ENCODE assay signal across 1 cellular context in the genomic region with DNA sequence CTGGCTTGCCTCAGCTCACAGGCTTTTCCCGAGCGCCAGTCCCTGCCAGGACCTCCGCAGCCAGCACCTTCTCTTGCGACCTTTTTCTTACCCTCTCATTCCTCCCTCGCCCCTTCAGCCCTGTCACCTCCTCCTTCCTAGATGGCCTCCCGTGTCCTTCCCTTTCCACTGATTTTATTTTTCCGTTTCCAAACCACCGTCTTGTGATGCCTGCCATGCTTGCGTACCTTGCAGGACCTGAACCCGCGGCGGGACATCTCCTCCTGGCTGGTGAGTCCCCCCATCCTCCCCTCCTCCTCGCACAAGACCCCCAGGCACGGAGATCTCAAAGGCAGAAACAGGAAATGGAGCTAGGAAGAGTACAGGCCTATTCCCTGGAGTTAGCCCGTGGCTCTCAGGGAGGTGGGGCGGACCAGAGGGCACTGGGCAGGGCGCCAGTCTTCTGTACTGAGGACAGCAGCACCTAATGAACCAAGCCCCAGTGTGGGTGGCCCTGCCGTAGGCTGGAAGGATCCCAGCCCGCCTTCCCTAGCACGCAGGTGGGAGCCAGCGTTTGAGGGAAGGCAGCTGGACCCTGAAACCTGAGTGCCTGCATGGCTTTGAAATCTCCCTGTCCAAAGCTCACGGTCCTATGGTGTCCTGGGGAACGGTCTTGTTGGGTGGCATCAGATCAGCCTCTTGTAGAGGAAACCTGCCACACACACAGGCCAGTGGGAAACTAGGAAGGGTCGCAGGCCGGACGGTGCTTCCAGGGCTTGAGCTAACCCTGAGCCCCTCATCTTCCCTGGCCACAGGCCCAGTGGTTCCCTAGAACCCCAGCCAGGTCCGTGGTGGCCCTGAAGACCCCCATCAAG.
TF ChIP-seq lines count a peak whose summit lies in the region.

No MANE protein-coding gene starts in this region.

TF ChIP-seq in HepG2, 621 proteins besides CTCF, POLR2A, EP300 and RAD21 (continued from another document and continues in another):
- TF ChIP-seq ZHX2 (IDR thresholded peaks at IDR 0.05; ENCODE audit: low read depth) = no peak
- no peak for TF ChIP-seq ZHX2 (CRISPR knock-in tag; IDR thresholded peaks at IDR 0.05; ENCODE audit: borderline replicate concordance)
- no peak for TF ChIP-seq ZKSCAN1 (IDR thresholded peaks at IDR 0.05; ENCODE audit: low read length)
- TF ChIP-seq XRCC5 (optimal IDR thresholded peaks at IDR 0.05; ENCODE audit: low read length) = peak; percentile 43
- TF ChIP-seq ZNF891 (CRISPR knock-in tag; IDR thresholded peaks at IDR 0.05) = peak; percentile 67
- peak; percentile 47; the same call in 1 of the 2 replicates for TF ChIP-seq ZNF605 (CRISPR knock-in tag; IDR thresholded peaks at IDR 0.05)
- no peak for TF ChIP-seq SP1 (IDR thresholded peaks at IDR 0.05)
- TF ChIP-seq SP1 (CRISPR knock-in tag; IDR thresholded peaks at IDR 0.05) = no peak
- no peak for TF ChIP-seq JUND (CRISPR knock-in tag; IDR thresholded peaks at IDR 0.05)
- no peak for TF ChIP-seq FOSL2 (CRISPR knock-in tag; IDR thresholded peaks at IDR 0.05)
- TF ChIP-seq ZMAT5 (CRISPR knock-in tag; IDR thresholded peaks at IDR 0.05; ENCODE audit: borderline replicate concordance, low read depth) = no peak
- TF ChIP-seq E2F1 (CRISPR knock-in tag; IDR thresholded peaks at IDR 0.05) = 0 out of 2 replicates have a peak, but pooled peaks have one; percentile 27
- no peak for TF ChIP-seq GMEB2 (CRISPR knock-in tag; IDR thresholded peaks at IDR 0.05; ENCODE audit: low read depth)
- no peak for TF ChIP-seq ONECUT2 (CRISPR knock-in tag; IDR thresholded peaks at IDR 0.05)
- TF ChIP-seq, protein P1, sequence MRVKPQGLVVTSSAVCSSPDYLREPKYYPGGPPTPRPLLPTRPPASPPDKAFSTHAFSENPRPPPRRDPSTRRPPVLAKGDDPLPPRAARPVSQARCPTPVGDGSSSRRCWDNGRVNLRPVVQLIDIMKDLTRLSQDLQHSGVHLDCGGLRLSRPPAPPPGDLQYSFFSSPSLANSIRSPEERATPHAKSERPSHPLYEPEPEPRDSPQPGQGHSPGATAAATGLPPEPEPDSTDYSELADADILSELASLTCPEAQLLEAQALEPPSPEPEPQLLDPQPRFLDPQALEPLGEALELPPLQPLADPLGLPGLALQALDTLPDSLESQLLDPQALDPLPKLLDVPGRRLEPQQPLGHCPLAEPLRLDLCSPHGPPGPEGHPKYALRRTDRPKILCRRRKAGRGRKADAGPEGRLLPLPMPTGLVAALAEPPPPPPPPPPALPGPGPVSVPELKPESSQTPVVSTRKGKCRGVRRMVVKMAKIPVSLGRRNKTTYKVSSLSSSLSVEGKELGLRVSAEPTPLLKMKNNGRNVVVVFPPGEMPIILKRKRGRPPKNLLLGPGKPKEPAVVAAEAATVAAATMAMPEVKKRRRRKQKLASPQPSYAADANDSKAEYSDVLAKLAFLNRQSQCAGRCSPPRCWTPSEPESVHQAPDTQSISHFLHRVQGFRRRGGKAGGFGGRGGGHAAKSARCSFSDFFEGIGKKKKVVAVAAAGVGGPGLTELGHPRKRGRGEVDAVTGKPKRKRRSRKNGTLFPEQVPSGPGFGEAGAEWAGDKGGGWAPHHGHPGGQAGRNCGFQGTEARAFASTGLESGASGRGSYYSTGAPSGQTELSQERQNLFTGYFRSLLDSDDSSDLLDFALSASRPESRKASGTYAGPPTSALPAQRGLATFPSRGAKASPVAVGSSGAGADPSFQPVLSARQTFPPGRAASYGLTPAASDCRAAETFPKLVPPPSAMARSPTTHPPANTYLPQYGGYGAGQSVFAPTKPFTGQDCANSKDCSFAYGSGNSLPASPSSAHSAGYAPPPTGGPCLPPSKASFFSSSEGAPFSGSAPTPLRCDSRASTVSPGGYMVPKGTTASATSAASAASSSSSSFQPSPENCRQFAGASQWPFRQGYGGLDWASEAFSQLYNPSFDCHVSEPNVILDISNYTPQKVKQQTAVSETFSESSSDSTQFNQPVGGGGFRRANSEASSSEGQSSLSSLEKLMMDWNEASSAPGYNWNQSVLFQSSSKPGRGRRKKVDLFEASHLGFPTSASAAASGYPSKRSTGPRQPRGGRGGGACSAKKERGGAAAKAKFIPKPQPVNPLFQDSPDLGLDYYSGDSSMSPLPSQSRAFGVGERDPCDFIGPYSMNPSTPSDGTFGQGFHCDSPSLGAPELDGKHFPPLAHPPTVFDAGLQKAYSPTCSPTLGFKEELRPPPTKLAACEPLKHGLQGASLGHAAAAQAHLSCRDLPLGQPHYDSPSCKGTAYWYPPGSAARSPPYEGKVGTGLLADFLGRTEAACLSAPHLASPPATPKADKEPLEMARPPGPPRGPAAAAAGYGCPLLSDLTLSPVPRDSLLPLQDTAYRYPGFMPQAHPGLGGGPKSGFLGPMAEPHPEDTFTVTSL (CRISPR knock-in tag; IDR thresholded peaks at IDR 0.05; ENCODE audit: borderline replicate concordance) = no peak
- no peak for TF ChIP-seq SIN3B (IDR thresholded peaks at IDR 0.05; ENCODE audit: low read length)
- TF ChIP-seq, protein P2, sequence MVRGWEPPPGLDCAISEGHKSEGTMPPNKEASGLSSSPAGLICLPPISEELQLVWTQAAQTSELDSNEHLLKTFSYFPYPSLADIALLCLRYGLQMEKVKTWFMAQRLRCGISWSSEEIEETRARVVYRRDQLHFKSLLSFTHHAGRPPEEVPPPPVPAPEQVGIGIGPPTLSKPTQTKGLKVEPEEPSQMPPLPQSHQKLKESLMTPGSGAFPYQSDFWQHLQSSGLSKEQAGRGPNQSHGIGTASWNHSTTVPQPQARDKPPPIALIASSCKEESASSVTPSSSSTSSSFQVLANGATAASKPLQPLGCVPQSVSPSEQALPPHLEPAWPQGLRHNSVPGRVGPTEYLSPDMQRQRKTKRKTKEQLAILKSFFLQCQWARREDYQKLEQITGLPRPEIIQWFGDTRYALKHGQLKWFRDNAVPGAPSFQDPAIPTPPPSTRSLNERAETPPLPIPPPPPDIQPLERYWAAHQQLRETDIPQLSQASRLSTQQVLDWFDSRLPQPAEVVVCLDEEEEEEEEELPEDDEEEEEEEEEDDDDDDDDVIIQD (CRISPR knock-in tag; IDR thresholded peaks at IDR 0.05; ENCODE audit: low read depth) = peak; percentile 27; the same call in 1 of the 2 replicates
- TF ChIP-seq, protein P3, sequence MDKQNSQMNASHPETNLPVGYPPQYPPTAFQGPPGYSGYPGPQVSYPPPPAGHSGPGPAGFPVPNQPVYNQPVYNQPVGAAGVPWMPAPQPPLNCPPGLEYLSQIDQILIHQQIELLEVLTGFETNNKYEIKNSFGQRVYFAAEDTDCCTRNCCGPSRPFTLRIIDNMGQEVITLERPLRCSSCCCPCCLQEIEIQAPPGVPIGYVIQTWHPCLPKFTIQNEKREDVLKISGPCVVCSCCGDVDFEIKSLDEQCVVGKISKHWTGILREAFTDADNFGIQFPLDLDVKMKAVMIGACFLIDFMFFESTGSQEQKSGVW (CRISPR knock-in tag; IDR thresholded peaks at IDR 0.05; ENCODE audit: borderline replicate concordance) = no peak
- TF ChIP-seq KDM6A (CRISPR knock-in tag; IDR thresholded peaks at IDR 0.05; ENCODE audit: low read depth) = peak; percentile 51
- 0 out of 2 replicates have a peak, but pooled peaks have one; percentile 77 for TF ChIP-seq DZIP1 (CRISPR knock-in tag; IDR thresholded peaks at IDR 0.05)
- TF ChIP-seq ZNF292 (CRISPR knock-in tag; IDR thresholded peaks at IDR 0.05; ENCODE audit: borderline replicate concordance, low read depth) = 0 out of 2 replicates have a peak, but pooled peaks have one; percentile 50
- peak; percentile 78; the same call in 1 of the 2 replicates for TF ChIP-seq ZNF232 (CRISPR knock-in tag; IDR thresholded peaks at IDR 0.05; ENCODE audit: borderline replicate concordance)
- TF ChIP-seq ZNF335 (CRISPR knock-in tag; IDR thresholded peaks at IDR 0.05) = peak; percentile 47
